Comparison of ENCODE assay signal across 8 cellular contexts in genomic region chr1:212981571-212982328, GRCh38. TPM values are rescaled to one million over a fixed set of nuclear protein-coding genes. Genes with fewer than 3 reads are reported as not detected.
DNase-seq lines count a peak whose midpoint lies in the region; ATAC-seq, FAIRE-seq and TF ChIP-seq lines count a peak whose summit lies in the region.

No MANE protein-coding gene starts in this region.

- FAIRE-seq in RCC 7860 (lab: Jason Lieb, UNC), result no peak

- H3K9me3 Mint-ChIP-seq in activated naive CD4-positive, alpha-beta T cell treated with anti-CD3 and anti-CD28 coated beads for 36 hours, result no peaks in the 10 kb centered on the region

- no peak overlapping the region for H3K4me3 Mint-ChIP-seq in activated naive CD4-positive, alpha-beta T cell treated with anti-CD3 and anti-CD28 coated beads for 36 hours

- ATAC-seq in GM18499 (IDR thresholded peaks at IDR 0.05; ENCODE audit: insufficient read depth, unreplicated experiment), result peak; percentile 42
- ATAC-seq in GM21737 (IDR thresholded peaks at IDR 0.05; ENCODE audit: unreplicated experiment), result peak; percentile 63

- no peaks in the 10 kb centered on the region for H3K36me3 Mint-ChIP-seq in activated naive CD4-positive, alpha-beta T cell treated with anti-CD3 and anti-CD28 coated beads for 36 hours (ENCODE audit: low read depth)

- CTCF ChIA-PET in activated naive CD4-positive, alpha-beta T cell treated with anti-CD3 and anti-CD28 coated beads for 36 hours (lab: Charles Lee), result interaction anchor here (0.6 to 1.9 kb wide), 2 partner anchors 14 to 98 kb away, joined by 3 to 5 read pairs; no protein-coding TSS in a partner anchor

- no peak overlapping the region for H3K27ac Mint-ChIP-seq in activated naive CD4-positive, alpha-beta T cell treated with anti-CD3 and anti-CD28 coated beads for 36 hours

- no peak for TF ChIP-seq CTCF in BE2C (IDR thresholded peaks at IDR 0.05; ENCODE audit: low read depth, low read length)

- H3K27me3 ChIP-seq in iPS-15b (ENCODE audit: control insufficient read depth, insufficient read depth, low read length), result no peaks in the 10 kb centered on the region
- no peaks in the 10 kb centered on the region for H3K27me3 ChIP-seq in BE2C

- intact Hi-C loops in activated naive CD4-positive, alpha-beta T cell treated with anti-CD3 and anti-CD28 coated beads for 36 hours (cut with micrococcal nuclease), result no loop called here

- peaks cover 8% of the 10 kb centered on the region for H3K4me1 ChIP-seq in iPS-15b (ENCODE audit: control insufficient read depth, insufficient read depth, low read length)
- no peaks in the 10 kb centered on the region for H3K4me1 ChIP-seq in BE2C

- H3K9me3 ChIP-seq in iPS-15b (ENCODE audit: control insufficient read depth, insufficient read depth, low read length), result no peaks in the 10 kb centered on the region
- H3K9me3 ChIP-seq in BE2C, result no peaks in the 10 kb centered on the region

- DNase-seq in LHCN-M2 (ENCODE audit: low read depth) (peak; percentile 75), RCC 7860 (ENCODE audit: low spot score) (no peak), BE2C (no peak), midbrain (lab: John Stamatoyannopoulos, UW) (no peak)
- no peak for DNase-seq in activated naive CD4-positive, alpha-beta T cell treated with anti-CD3 and anti-CD28 coated beads for 36 hours

- peaks cover 3% of the 10 kb centered on the region for H3K4me1 Mint-ChIP-seq in activated naive CD4-positive, alpha-beta T cell treated with anti-CD3 and anti-CD28 coated beads for 36 hours (ENCODE audit: low read depth)

- H3K9ac ChIP-seq in iPS-15b (ENCODE audit: low read depth, low read length), result peak overlapping the region; percentile 37

- H3K36me3 ChIP-seq in iPS-15b (ENCODE audit: control insufficient read depth, insufficient read depth, low read length) (peaks cover 42% of the 10 kb centered on the region), BE2C (no peaks in the 10 kb centered on the region)

- no peak overlapping the region for H3K4me3 ChIP-seq in iPS-15b (ENCODE audit: low read depth, low read length)
- no peak overlapping the region for H3K4me3 ChIP-seq in BE2C (ENCODE audit: low read depth, low read length)

- no peaks in the 10 kb centered on the region for H3K27me3 Mint-ChIP-seq in activated naive CD4-positive, alpha-beta T cell treated with anti-CD3 and anti-CD28 coated beads for 36 hours (ENCODE audit: low read depth)

RNA-seq across cellular contexts. Expression of gene VASH2, which starts 31.4 kb away (rescaled TPM):
- 1.7 and 3.3 TPM in 2 replicates for total RNA-seq in LHCN-M2 (2014; rRNA removed)
- 4.2 TPM for polyA plus RNA-seq in LHCN-M2 (2012)
- polyA plus RNA-seq in BE2C (2012; ENCODE audit: insufficient read depth, insufficient read length, low read depth), result 7.1 TPM
- 1 to 10 TPM in 1 of 2 experiments, under 1 TPM in 1; 0.38 to 1.2 TPM for total RNA-seq in activated naive CD4-positive, alpha-beta T cell treated with anti-CD3 and anti-CD28 coated beads for 36 hours

RNA-seq across cellular contexts. Expression of gene ANGEL2, which starts 33.9 kb away (rescaled TPM):
- total RNA-seq in LHCN-M2 (2014; rRNA removed), result 57.3 and 58.1 TPM in 2 replicates
- polyA plus RNA-seq in LHCN-M2 (2012), result 9.9 TPM
- 23.7 TPM for polyA plus RNA-seq in BE2C (2012; ENCODE audit: insufficient read depth, insufficient read length, low read depth)
- 10 to 100 TPM; 39.5 to 42.9 TPM for total RNA-seq in activated naive CD4-positive, alpha-beta T cell treated with anti-CD3 and anti-CD28 coated beads for 36 hours
